ENCODE assay signal across 8 cellular contexts in the genomic region with DNA sequence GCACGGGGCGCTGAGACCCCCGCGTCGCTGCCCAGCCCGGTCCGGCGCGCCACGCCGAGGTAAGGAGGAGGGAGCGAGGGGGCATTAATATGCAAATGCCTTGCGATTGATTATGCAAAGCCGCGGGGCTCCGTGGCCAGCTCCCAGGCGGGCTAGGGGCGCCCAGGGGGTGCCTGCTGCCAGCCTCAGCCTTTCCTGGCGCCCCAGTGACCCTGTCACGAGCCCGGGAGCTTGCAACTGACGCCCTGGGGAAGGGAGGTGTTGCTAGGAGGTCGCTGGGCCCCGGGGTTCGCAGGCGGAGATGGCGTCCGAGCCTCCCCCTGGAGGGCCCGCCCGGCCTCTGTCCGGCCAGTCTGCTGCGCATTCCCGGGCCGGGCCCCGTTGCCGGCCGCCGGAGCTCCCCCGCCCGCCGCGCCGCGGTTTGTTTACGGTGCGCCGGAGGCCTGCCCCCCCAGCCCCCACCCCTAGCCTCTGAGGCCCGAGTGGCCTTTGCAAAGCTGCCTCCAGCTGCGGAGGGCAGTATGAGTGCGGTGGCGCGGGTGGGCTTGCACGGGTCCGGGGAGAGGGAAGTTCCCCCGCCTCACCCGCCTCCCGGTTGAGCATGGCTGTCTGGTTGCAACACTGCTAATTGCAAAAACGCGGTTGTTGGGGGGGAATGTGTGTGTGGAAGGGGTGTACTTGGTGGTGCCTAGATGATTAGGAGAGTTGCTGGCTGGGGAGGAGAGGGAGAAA. TPM values are rescaled to one million over a fixed set of nuclear protein-coding genes. Genes with fewer than 3 reads are reported as not detected.
DNase-seq lines count a peak whose midpoint lies in the region; ATAC-seq and TF ChIP-seq lines count a peak whose summit lies in the region.

No MANE protein-coding gene starts in this region.

- TF ChIP-seq POLR2A in Raji (IDR thresholded peaks at IDR 0.05; ENCODE audit: insufficient read depth, low read depth, low read length): peak; percentile 64

- peak overlapping the region; percentile 91 to 98 for H3K4me3 ChIP-seq in left lung
- H3K4me3 ChIP-seq in subcutaneous abdominal adipose tissue (ENCODE audit: low read depth in 1 of 5, low read length in 5 of 5): peak overlapping the region; percentile 90 to 99 (median 96)

- ATAC-seq in HG03066 (IDR thresholded peaks at IDR 0.05; ENCODE audit: low read depth, unreplicated experiment) (peak; percentile 50), left lung (peak; percentile 67)

- DNase-seq in NCI-H1092 treated with DMSO at 0.1 percent for 48 hours (lab: John Stamatoyannopoulos, UW): peak; percentile 49
- no peak for DNase-seq in NCI-H1092 (lab: John Stamatoyannopoulos, UW)
- peak; percentile 20 for DNase-seq in central memory CD4-positive, alpha-beta T cell
- peak; percentile 63 to 90 for DNase-seq in left lung
- DNase-seq in NCI-H1436 treated with DMSO at 0.1 percent for 48 hours (lab: John Stamatoyannopoulos, UW): no peak

- intact Hi-C loops in left lung (cut with DNase I): no loop called here

- H3K9ac ChIP-seq in subcutaneous abdominal adipose tissue (ENCODE audit: low read length in 5 of 5): peak overlapping the region in 4 of 5 donors; percentile 78 to 93 (median 86)

- no peak for TF ChIP-seq CTCF in left lung (IDR thresholded peaks at IDR 0.05)

- H3K4me1 ChIP-seq in left lung (peaks cover 18 to 52% of the 10 kb centered on the region in 2 donors), subcutaneous abdominal adipose tissue (ENCODE audit: control insufficient read depth in 5 of 5, insufficient read depth in 5 of 5, low read length in 5 of 5) (peaks cover 17 to 64% (median 54%) of the 10 kb centered on the region in 5 donors)

- H3K27me3 ChIP-seq in left lung (no peaks in the 10 kb centered on the region), subcutaneous abdominal adipose tissue (ENCODE audit: control insufficient read depth in 5 of 5, insufficient read depth in 4 of 5, low read length in 5 of 5) (no peaks in the 10 kb centered on the region)

- H3K27ac ChIP-seq in left lung: peak overlapping the region; percentile 86 to 94
- peak overlapping the region; percentile 89 for H3K27ac ChIP-seq in subcutaneous abdominal adipose tissue (ENCODE audit: low read depth, low read length)

- H3K9me3 ChIP-seq in left lung (no peaks in the 10 kb centered on the region), subcutaneous abdominal adipose tissue (ENCODE audit: control insufficient read depth in 5 of 5, low read length in 5 of 5) (no peaks in the 10 kb centered on the region)

- H3K36me3 ChIP-seq in left lung (no peaks in the 10 kb centered on the region), subcutaneous abdominal adipose tissue (ENCODE audit: control insufficient read depth in 5 of 5, insufficient read depth in 5 of 5, low read length in 5 of 5) (peaks cover 0 to 4% (median 0%) of the 10 kb centered on the region in 5 donors)

RNA-seq across cellular contexts. Expression of a gene that starts 0.4 kb away (rescaled TPM):
- 10 to 100 TPM; 37.9 to 45.2 TPM for total RNA-seq in left lung

RNA-seq across cellular contexts. Expression of a gene that starts 9.0 kb away (rescaled TPM):
- 10 to 100 TPM; 72.0 to 75.2 TPM for total RNA-seq in left lung

RNA-seq across cellular contexts. Expression of a gene that starts 37.2 kb away (rescaled TPM):
- total RNA-seq in left lung: 10 to 100 TPM in 1 of 2 donors, 1 to 10 TPM in 1; 6.5 to 11.4 TPM

RNA-seq across cellular contexts. Expression of a gene that starts 48.0 kb away (rescaled TPM):
- 1 to 10 TPM in 1 of 2 donors, under 1 TPM in 1; 0.61 to 1.7 TPM for total RNA-seq in left lung

RNA-seq across cellular contexts. Expression of a gene that starts 58.6 kb away (rescaled TPM):
- total RNA-seq in left lung: 100 to 1,000 TPM in 1 of 2 donors, 10 to 100 TPM in 1; 84.1 to 112 TPM

Comparison
In these comparisons a context has a peak if more than half of its experiments do, and no peak if none do; other contexts are left out.
1. DNase-seq: peak in NCI-H1092 treated with DMSO at 0.1 percent for 48 hours (single experiment), central memory CD4-positive, alpha-beta T cell (single experiment) and left lung (2 of 2); none in NCI-H1092 (single experiment) and NCI-H1436 treated with DMSO at 0.1 percent for 48 hours (single experiment).